9 cellular contexts compared by ENCODE assay signal in genomic region chr16:2884041-2884451, GRCh38. TPM values are rescaled to one million over a fixed set of nuclear protein-coding genes. Genes with fewer than 3 reads are reported as not detected.
DNase-seq lines count a peak whose midpoint lies in the region; ATAC-seq, FAIRE-seq and TF ChIP-seq lines count a peak whose summit lies in the region.
"Had no signal": no experiment of that assay in that cellular context is flagged by ENCODE, and none has a peak within 500 bp of the region (broad histone marks: within the 10 kb centered on the region; RNA-seq: fewer than 3 reads in every experiment).

No MANE protein-coding gene starts in this region.

- H3K4me3 ChIP-seq in right atrium auricular region = peak overlapping the region; percentile 73 to 95
- H3K4me3 ChIP-seq in astrocyte of the spinal cord (ENCODE audit: low read depth, low read length) = peak overlapping the region; percentile 79
- peak overlapping the region; percentile 79 for H3K4me3 ChIP-seq in mesodermal cell (ENCODE audit: extremely low read depth, insufficient read depth, low read length, poor library complexity, severe bottlenecking)

- in situ Hi-C loops in astrocyte of the spinal cord (cut with HindIII; ENCODE audit: low sequenced_read_pairs) = no loop called here

- no peak for ATAC-seq in Right ventricle myocardium inferior
- ATAC-seq in HG03571 (IDR thresholded peaks at IDR 0.05; ENCODE audit: unreplicated experiment) = no peak
- no peak for ATAC-seq in GM18907 (IDR thresholded peaks at IDR 0.05; ENCODE audit: unreplicated experiment)

- WGBS in mesodermal cell (ENCODE audit: insufficient coverage in 2 of 2), 2 experiments = 85 to 87% methylated on average over 16 to 17 of the region's 18 CpGs

- FAIRE-seq in GM12892 (lab: Jason Lieb, UNC) = no peak
- FAIRE-seq: GM12891 had no signal

- H3K9me3 ChIP-seq in right atrium auricular region = no peaks in the 10 kb centered on the region
- peaks cover 8% of the 10 kb centered on the region for H3K9me3 ChIP-seq in mesodermal cell (ENCODE audit: control insufficient read depth, low read length)

- TF ChIP-seq POLR2A in GM12892 (IDR thresholded peaks at IDR 0.05; ENCODE audit: low read depth, low read length) = no peak

- TF ChIP-seq CTCF in right atrium auricular region (IDR thresholded peaks at IDR 0.05) = no peak
- TF ChIP-seq CTCF in astrocyte of the spinal cord (IDR thresholded peaks at IDR 0.05; ENCODE audit: low read depth, low read length) = no peak

- H3K4me1 ChIP-seq in right atrium auricular region (peaks cover 0 to 8% of the 10 kb centered on the region in 2 donors), mesodermal cell (ENCODE audit: control insufficient read depth, insufficient read depth, low read length, poor library complexity, severe bottlenecking) (no peaks in the 10 kb centered on the region)

- intact Hi-C loops in Right ventricle myocardium inferior (cut with DNase I) = no loop called here

- H3K27me3 ChIP-seq in right atrium auricular region = no peaks in the 10 kb centered on the region

- DNase-seq in right atrium auricular region (ENCODE audit: low spot score) = no peak
- DNase-seq in Right ventricle myocardium inferior (ENCODE audit: missing footprints) = no peak
- no peak for DNase-seq in astrocyte of the spinal cord (ENCODE audit: low read depth, low spot score)
- no peak for DNase-seq in AG20443 (ENCODE audit: low spot score)
- no peak for DNase-seq in GM12892 (ENCODE audit: insufficient read length)

- H3K27ac ChIP-seq in right atrium auricular region (peak overlapping the region; percentile 94 to 98), mesodermal cell (ENCODE audit: low read depth, low read length, severe bottlenecking) (no peak overlapping the region)

- no peaks in the 10 kb centered on the region for H3K36me3 ChIP-seq in right atrium auricular region
- H3K36me3 ChIP-seq in mesodermal cell (ENCODE audit: control insufficient read depth, insufficient read depth, low read length) = no peaks in the 10 kb centered on the region

RNA-seq across cellular contexts. Expression of gene FLYWCH2, which starts 1.0 kb away (rescaled TPM):
- total RNA-seq in right atrium auricular region (10 to 100 TPM; 48.2 to 57.9 TPM), Right ventricle myocardium inferior (31.3 TPM)
- 21.0 TPM for polyA plus RNA-seq in mesodermal cell (2013, experiment 1 of 2)
- 13.9 TPM for polyA plus RNA-seq in mesodermal cell (2013, experiment 2 of 2)
- 7.4 TPM for polyA plus RNA-seq in GM12892 (2012; ENCODE audit: missing spikeins)

RNA-seq across cellular contexts. Expression of gene PRSS22, which starts 26.1 kb away (rescaled TPM):
- total RNA-seq in right atrium auricular region = not detected
- total RNA-seq in Right ventricle myocardium inferior = not detected
- not detected for polyA plus RNA-seq in mesodermal cell (2013, experiment 1 of 2)
- polyA plus RNA-seq in mesodermal cell (2013, experiment 2 of 2) = not detected
- polyA plus RNA-seq in GM12892 (2012; ENCODE audit: missing spikeins) = not detected

RNA-seq across cellular contexts. Expression of gene FLYWCH1, which starts 27.7 kb away (rescaled TPM):
- total RNA-seq in right atrium auricular region (10 to 100 TPM; 31.5 to 37.8 TPM), Right ventricle myocardium inferior (34.5 TPM)
- polyA plus RNA-seq in mesodermal cell (2013, experiment 1 of 2) = 23.1 TPM
- polyA plus RNA-seq in mesodermal cell (2013, experiment 2 of 2) = 19.3 TPM
- 6.0 TPM for polyA plus RNA-seq in GM12892 (2012; ENCODE audit: missing spikeins)

RNA-seq across cellular contexts. Expression of gene ZG16B, which starts 53.9 kb away (rescaled TPM):
- under 1 TPM in 1 of 2 donors, not detected in 1; 0.79 TPM for total RNA-seq in right atrium auricular region
- total RNA-seq in Right ventricle myocardium inferior = 0.35 TPM
- polyA plus RNA-seq in mesodermal cell (2013, experiment 1 of 2) = not detected
- not detected for polyA plus RNA-seq in mesodermal cell (2013, experiment 2 of 2)
- polyA plus RNA-seq in GM12892 (2012; ENCODE audit: missing spikeins) = 9.3 TPM
